ENCODE assay signal across 8 cellular contexts in the genomic region with DNA sequence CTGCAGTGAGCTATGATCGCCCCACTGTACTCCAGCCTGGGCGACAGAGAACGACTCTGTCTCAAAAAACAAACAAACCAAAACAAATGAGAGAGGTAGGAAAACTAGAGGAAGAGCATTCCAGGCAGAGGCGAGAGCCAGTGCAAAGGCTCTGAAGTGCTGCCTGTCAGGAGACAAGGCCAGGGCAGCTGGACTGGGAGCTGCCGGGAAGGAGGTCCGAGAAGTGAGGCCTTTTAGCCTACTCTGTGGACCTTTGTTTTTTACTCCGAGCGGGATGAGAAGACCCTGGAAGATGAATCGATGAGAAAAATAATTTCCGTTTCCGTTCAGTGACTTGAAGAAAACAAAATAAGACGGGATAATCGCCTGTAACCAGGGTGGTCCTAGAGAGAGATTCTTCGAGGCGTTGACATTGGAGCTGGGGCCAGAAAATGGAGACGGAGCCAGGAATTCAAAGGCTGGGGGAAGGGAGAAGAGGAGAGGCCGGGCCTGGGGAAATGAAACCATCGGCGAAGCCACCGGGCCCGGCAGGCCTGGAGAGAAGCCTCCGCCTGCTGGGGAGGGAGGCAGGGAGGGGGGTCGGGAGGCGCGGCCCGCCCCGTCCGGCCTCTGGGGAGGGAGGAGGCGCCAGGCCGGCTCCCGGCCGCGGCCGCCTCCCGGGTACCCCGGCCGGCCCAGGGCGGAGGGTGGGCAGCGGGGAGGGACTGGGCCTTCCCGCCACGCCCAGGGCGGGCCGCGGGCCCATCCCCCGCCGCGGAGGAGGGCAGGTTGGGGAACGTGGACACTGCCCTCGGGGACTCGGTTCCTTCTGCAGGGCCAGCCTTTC. TPM values are rescaled to one million over a fixed set of nuclear protein-coding genes. Genes with fewer than 3 reads are reported as not detected.
DNase-seq lines count a peak whose midpoint lies in the region; ATAC-seq and TF ChIP-seq lines count a peak whose summit lies in the region.

No MANE protein-coding gene starts in this region.

- DNase-seq in GM06990 (ENCODE audit: extremely low read depth, insufficient read length): peak; percentile 84
- peak; percentile 71 for DNase-seq in NCI-H748 treated with DMSO at 0.1 percent for 48 hours (lab: John Stamatoyannopoulos, UW)
- DNase-seq in activated CD8-positive, alpha-beta T cell treated with anti-CD3 and anti-CD28 coated beads, Interleukin-2, amount 10 ng/mL, durations not matched to agents 7 days and 5 days: peak; percentile 67
- DNase-seq in effector memory CD8-positive, alpha-beta T cell: peak; percentile 19 to 33 (median 31)
- peak; percentile 91 to 92 for DNase-seq in lung microvascular endothelial cell (ENCODE audit: low read depth in 2 of 2)
- DNase-seq in stimulated activated CD8-positive, alpha-beta memory T cell treated with anti-CD3 and anti-CD28 coated beads, Interleukin-15, amount 100 ng/mL, for 1 hour (ENCODE audit: low read depth): peak; percentile 15
- no peak for DNase-seq in NCI-H1694 (lab: John Stamatoyannopoulos, UW)

- peak overlapping the region; percentile 84 for H3K4me3 Mint-ChIP-seq in activated CD8-positive, alpha-beta T cell treated with anti-CD3 and anti-CD28 coated beads, Interleukin-2, amount 10 ng/mL, durations not matched to agents 7 days and 5 days
- peak overlapping the region; percentile 74 to 90 for H3K4me3 Mint-ChIP-seq in effector memory CD8-positive, alpha-beta T cell

- CTCF ChIA-PET in activated CD8-positive, alpha-beta T cell treated with anti-CD3 and anti-CD28 coated beads, Interleukin-2, amount 10 ng/mL, durations not matched to agents 7 days and 5 days (lab: Charles Lee): interaction anchor here (0.8 to 3.6 kb wide), 6 partner anchors 9 to 30 kb away, joined by 3 to 21 read pairs (median 3); no protein-coding TSS in a partner anchor

- no peak for TF ChIP-seq CTCF in GM06990 (IDR thresholded peaks at IDR 0.05; ENCODE audit: insufficient read depth, low read length, poor library complexity, severe bottlenecking)

- H3K36me3 Mint-ChIP-seq in activated CD8-positive, alpha-beta T cell treated with anti-CD3 and anti-CD28 coated beads, Interleukin-2, amount 10 ng/mL, durations not matched to agents 7 days and 5 days (ENCODE audit: low read depth): no peaks in the 10 kb centered on the region
- H3K36me3 Mint-ChIP-seq in effector memory CD8-positive, alpha-beta T cell (ENCODE audit: insufficient read depth): peaks cover 7% of the 10 kb centered on the region

- peak overlapping the region; percentile 95 for H3K27ac Mint-ChIP-seq in activated CD8-positive, alpha-beta T cell treated with anti-CD3 and anti-CD28 coated beads, Interleukin-2, amount 10 ng/mL, durations not matched to agents 7 days and 5 days
- H3K27ac Mint-ChIP-seq in effector memory CD8-positive, alpha-beta T cell: peak overlapping the region; percentile 57 to 89

- no peaks in the 10 kb centered on the region for H3K27me3 Mint-ChIP-seq in activated CD8-positive, alpha-beta T cell treated with anti-CD3 and anti-CD28 coated beads, Interleukin-2, amount 10 ng/mL, durations not matched to agents 7 days and 5 days (ENCODE audit: low read depth)
- H3K27me3 Mint-ChIP-seq in effector memory CD8-positive, alpha-beta T cell: no peaks in the 10 kb centered on the region

- H3K9me3 Mint-ChIP-seq in activated CD8-positive, alpha-beta T cell treated with anti-CD3 and anti-CD28 coated beads, Interleukin-2, amount 10 ng/mL, durations not matched to agents 7 days and 5 days (ENCODE audit: insufficient read depth): no peaks in the 10 kb centered on the region
- no peaks in the 10 kb centered on the region for H3K9me3 Mint-ChIP-seq in effector memory CD8-positive, alpha-beta T cell

- peak overlapping the region; percentile 49 for H3K4me3 ChIP-seq in GM06990 (replicated peaks; ENCODE audit: low read depth, low read length)

- H3K4me1 Mint-ChIP-seq in activated CD8-positive, alpha-beta T cell treated with anti-CD3 and anti-CD28 coated beads, Interleukin-2, amount 10 ng/mL, durations not matched to agents 7 days and 5 days (ENCODE audit: low read depth): peaks cover 15% of the 10 kb centered on the region
- H3K4me1 Mint-ChIP-seq in effector memory CD8-positive, alpha-beta T cell (ENCODE audit: low read depth in 2 of 2): peaks cover 6 to 12% of the 10 kb centered on the region in 2 donors

- no peaks in the 10 kb centered on the region for H3K27me3 ChIP-seq in GM06990 (replicated peaks; ENCODE audit: control insufficient read depth, insufficient read depth, low read length)

- POLR2A ChIA-PET in activated CD8-positive, alpha-beta T cell treated with anti-CD3 and anti-CD28 coated beads, Interleukin-2, amount 10 ng/mL, durations not matched to agents 7 days and 5 days (lab: Charles Lee): interaction anchor here (1.5 kb wide), 1 partner anchor 10 kb away, joined by 7 read pairs; the partner anchor contains the start of gene SERTAD3

- ATAC-seq in HG03159 (IDR thresholded peaks at IDR 0.05; ENCODE audit: unreplicated experiment): peak; percentile 63
- ATAC-seq in activated CD8-positive, alpha-beta T cell treated with anti-CD3 and anti-CD28 coated beads, Interleukin-2, amount 10 ng/mL, durations not matched to agents 7 days and 5 days: peak; percentile 96
- peak; percentile 92 for ATAC-seq in effector memory CD8-positive, alpha-beta T cell (replicated peaks)

- no peaks in the 10 kb centered on the region for H3K36me3 ChIP-seq in GM06990 (ENCODE audit: control insufficient read depth, insufficient read depth, low read length)

RNA-seq across cellular contexts. Expression of gene SERTAD1, which starts 7.8 kb away (rescaled TPM):
- total RNA-seq in activated CD8-positive, alpha-beta T cell treated with anti-CD3 and anti-CD28 coated beads, Interleukin-2, amount 10 ng/mL, durations not matched to agents 7 days and 5 days: 10 to 100 TPM in 1 of 2 experiments, 1 to 10 TPM in 1; 9.3 to 10.1 TPM
- total RNA-seq in lung microvascular endothelial cell: 15.7 and 27.8 TPM in 2 replicates

RNA-seq across cellular contexts. Expression of gene SERTAD3, which starts 10.5 kb away (rescaled TPM):
- 10 to 100 TPM; 10.0 to 11.9 TPM for total RNA-seq in activated CD8-positive, alpha-beta T cell treated with anti-CD3 and anti-CD28 coated beads, Interleukin-2, amount 10 ng/mL, durations not matched to agents 7 days and 5 days
- 18.3 and 27.2 TPM in 2 replicates for total RNA-seq in lung microvascular endothelial cell

RNA-seq across cellular contexts. Expression of gene PRX, which starts 20.4 kb away (rescaled TPM):
- 1 to 10 TPM in 1 of 2 experiments, under 1 TPM in 1; 0.84 to 1.1 TPM for total RNA-seq in activated CD8-positive, alpha-beta T cell treated with anti-CD3 and anti-CD28 coated beads, Interleukin-2, amount 10 ng/mL, durations not matched to agents 7 days and 5 days
- total RNA-seq in lung microvascular endothelial cell: 0.87 and 1.2 TPM in 2 replicates

RNA-seq across cellular contexts. Expression of gene BLVRB, which starts 31.9 kb away (rescaled TPM):
- total RNA-seq in activated CD8-positive, alpha-beta T cell treated with anti-CD3 and anti-CD28 coated beads, Interleukin-2, amount 10 ng/mL, durations not matched to agents 7 days and 5 days: 10 to 100 TPM; 15.1 to 16.5 TPM
- total RNA-seq in lung microvascular endothelial cell: 45.6 and 46.2 TPM in 2 replicates

RNA-seq across cellular contexts. Expression of gene SPTBN4, which starts 33.2 kb away (rescaled TPM):
- total RNA-seq in activated CD8-positive, alpha-beta T cell treated with anti-CD3 and anti-CD28 coated beads, Interleukin-2, amount 10 ng/mL, durations not matched to agents 7 days and 5 days: under 1 TPM in 1 of 2 experiments, not detected in 1; 0.47 TPM
- 0.22 TPM in 1 of 2 replicates, not detected in the other for total RNA-seq in lung microvascular endothelial cell
